Comparison of ENCODE assay signal across 8 cellular contexts in the genomic region with DNA sequence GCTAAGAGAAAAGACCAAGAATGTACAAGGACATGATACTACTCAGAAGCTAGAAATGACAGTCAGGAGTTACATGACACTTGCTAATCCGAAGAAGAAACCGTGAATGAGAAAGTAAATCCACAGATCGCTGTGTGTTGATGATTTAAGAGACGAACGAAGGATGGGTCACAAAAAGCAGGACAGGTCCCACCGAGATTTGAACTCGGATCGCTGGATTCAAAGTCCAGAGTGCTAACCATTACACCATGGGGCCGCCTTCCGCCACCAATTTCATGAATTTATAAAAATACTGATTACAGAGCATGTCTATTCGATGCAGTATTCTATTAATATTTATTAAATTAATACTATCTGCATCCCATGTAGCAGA.
A peak's percentile ranks its signal among the peaks of the same experiment; 100 is the strongest.
DNase-seq lines count a peak whose midpoint lies in the region; ATAC-seq and TF ChIP-seq lines count a peak whose summit lies in the region.

No MANE protein-coding gene starts in this region.

- H3K9ac ChIP-seq in OCI-LY3 (ENCODE audit: low read length), result peak overlapping the region; percentile 69

- TF ChIP-seq CTCF in OCI-LY3 (IDR thresholded peaks at IDR 0.05; ENCODE audit: low read depth, low read length), result no peak

- peak overlapping the region; percentile 72 for H3K27ac ChIP-seq in OCI-LY3 (ENCODE audit: low read length)

- peak overlapping the region; percentile 98 for H3K27ac Mint-ChIP-seq in memory B cell

- H3K27me3 ChIP-seq in OCI-LY3 (ENCODE audit: low read depth, low read length), result no peaks in the 10 kb centered on the region

- no peaks in the 10 kb centered on the region for H3K27me3 Mint-ChIP-seq in memory B cell

- no peaks in the 10 kb centered on the region for H4K20me1 ChIP-seq in OCI-LY3 (ENCODE audit: insufficient read depth, low read length)

- H3K4me1 Mint-ChIP-seq in memory B cell, result peaks cover 19% of the 10 kb centered on the region

- ATAC-seq in memory B cell (ENCODE audit: low read depth) (peak; percentile 23), GM18517 (IDR thresholded peaks at IDR 0.05; ENCODE audit: unreplicated experiment) (no peak), HG02885 (IDR thresholded peaks at IDR 0.05; ENCODE audit: poor library complexity, unreplicated experiment) (no peak), GM18502 (IDR thresholded peaks at IDR 0.05; ENCODE audit: poor library complexity, unreplicated experiment) (no peak)

- no peaks in the 10 kb centered on the region for H3K9me3 Mint-ChIP-seq in memory B cell

- H2AFZ ChIP-seq in OCI-LY3 (ENCODE audit: low read depth, low read length), result no peak overlapping the region

- peak overlapping the region; percentile 93 for H3K4me3 ChIP-seq in OCI-LY3 (ENCODE audit: low read length)

- H3K4me2 ChIP-seq in OCI-LY3 (ENCODE audit: low read length), result peak overlapping the region; percentile 80

- peak; percentile 67 for DNase-seq in NCI-H748 (lab: John Stamatoyannopoulos, UW; ENCODE audit: unreplicated experiment)
- DNase-seq in NCI-H748 treated with DMSO at 0.1 percent for 48 hours (lab: John Stamatoyannopoulos, UW), result no peak
- DNase-seq in astrocyte of the hippocampus (ENCODE audit: low read depth, low spot score), result peak; percentile 51
- peak; percentile 37 to 52 for DNase-seq in memory B cell (ENCODE audit: low spot score in 2 of 2)

- no peaks in the 10 kb centered on the region for H3K36me3 Mint-ChIP-seq in memory B cell

- peaks cover 20% of the 10 kb centered on the region for H3K4me1 ChIP-seq in OCI-LY3 (ENCODE audit: low read length)

- no peaks in the 10 kb centered on the region for H3K36me3 ChIP-seq in OCI-LY3 (replicated peaks; ENCODE audit: low read depth, low read length)

- no peaks in the 10 kb centered on the region for H3K79me2 ChIP-seq in OCI-LY3 (ENCODE audit: low read length)

- H3K9me3 ChIP-seq in OCI-LY3 (ENCODE audit: insufficient read depth, low read length), result no peaks in the 10 kb centered on the region

- H3K4me3 Mint-ChIP-seq in memory B cell, result peak overlapping the region; percentile 88
